In the genomic region with DNA sequence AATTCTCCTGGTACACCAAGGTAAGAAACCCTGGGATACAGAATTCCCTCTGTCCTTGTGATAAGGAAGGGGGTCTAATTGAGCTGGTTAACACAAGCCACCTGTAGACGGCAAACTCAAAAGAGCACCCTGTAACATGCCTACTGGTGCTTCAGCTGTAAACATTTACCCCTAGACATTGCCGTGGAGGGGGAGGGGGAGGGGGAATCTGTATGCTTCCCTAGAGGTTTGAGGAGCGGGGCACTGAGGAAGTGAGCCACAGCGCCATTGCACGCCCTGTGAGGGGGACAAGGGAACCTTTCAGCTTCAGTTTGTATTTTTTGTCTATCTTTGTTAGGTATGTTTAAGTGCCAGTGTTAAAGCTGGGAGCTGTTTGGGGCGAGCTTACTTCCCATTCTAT, we compare ENCODE assay signal across 14 cellular contexts.
"Had no signal": no experiment of that assay in that cellular context is flagged by ENCODE, and none has a peak within 500 bp of the region (broad histone marks: within the 10 kb centered on the region; RNA-seq: fewer than 3 reads in every experiment).

No MANE protein-coding gene starts in this region.

- ATAC-seq: foreskin keratinocyte, left lobe of liver had no signal

- H3K36me3 ChIP-seq: colonic mucosa, neutrophil, right atrium auricular region had no signal

- H3K4me3 Mint-ChIP-seq: nephron progenitor cell had no signal

- H3K4me2 ChIP-seq: smooth muscle cell had no signal

- H3K4me1 ChIP-seq: colonic mucosa, right atrium auricular region had no signal

- H3K27ac Mint-ChIP-seq: nephron progenitor cell had no signal

- DNase-seq: colonic mucosa; dermis blood vessel endothelial cell; erythroblast; foreskin keratinocyte; midbrain; nephron progenitor cell; posterior cingulate gyrus; stimulated activated CD4-positive, alpha-beta T cell treated with anti-CD3 and anti-CD28 coated beads, Interleukin-2, amount 100 ng/mL, for 48 hours; stimulated activated naive CD4-positive, alpha-beta T cell treated with Interleukin-2 at 50 U/mL for 16 hours; trophoblast cell had no signal

- H3K9me3 ChIP-seq: colonic mucosa, neutrophil, right atrium auricular region had no signal

- H3K27me3 ChIP-seq: colonic mucosa, foreskin keratinocyte, neutrophil, right atrium auricular region had no signal

- H3K27ac ChIP-seq: colonic mucosa, foreskin keratinocyte, neutrophil, right atrium auricular region had no signal

- H3K4me3 ChIP-seq: colonic mucosa, right atrium auricular region, smooth muscle cell had no signal
